In genomic region chr17:52170963-52171572, GRCh38 we compare ENCODE assay signal across 9 cellular contexts. TPM values are rescaled to one million over a fixed set of nuclear protein-coding genes. Genes with fewer than 3 reads are reported as not detected.
DNase-seq lines count a peak whose midpoint lies in the region; TF ChIP-seq lines count a peak whose summit lies in the region.
"Had no signal": no experiment of that assay in that cellular context is flagged by ENCODE, and none has a peak within 500 bp of the region (broad histone marks: within the 10 kb centered on the region; RNA-seq: fewer than 3 reads in every experiment).

No MANE protein-coding gene starts in this region.

- no peaks in the 10 kb centered on the region for H3K9me3 ChIP-seq in esophagus squamous epithelium

- H3K9me3 Mint-ChIP-seq in brain (no peaks in the 10 kb centered on the region), osteocyte (ENCODE audit: unreplicated experiment) (no peaks in the 10 kb centered on the region)

- peak; percentile 63 for TF ChIP-seq CTCF in NB4 (IDR thresholded peaks at IDR 0.05; ENCODE audit: low read depth, low read length)
- peak; percentile 69 to 79 for TF ChIP-seq CTCF in brain (conservative IDR thresholded peaks at IDR 0.05)
- peak; percentile 46 for TF ChIP-seq CTCF in osteocyte (IDR thresholded peaks at IDR 0.05)
- peak in 2 of 6 experiments; percentile 12 to 47 for TF ChIP-seq CTCF in esophagus squamous epithelium (IDR thresholded peaks at IDR 0.05)

- peaks cover 5% of the 10 kb centered on the region for H3K27me3 Mint-ChIP-seq in brain
- H3K27me3 Mint-ChIP-seq in osteocyte (ENCODE audit: unreplicated experiment) = no peaks in the 10 kb centered on the region

- no peak for TF ChIP-seq POLR2A in NB4 (IDR thresholded peaks at IDR 0.05; ENCODE audit: extremely low read depth, insufficient read length)
- no peak for TF ChIP-seq POLR2A in esophagus squamous epithelium (IDR thresholded peaks at IDR 0.05)

- no peaks in the 10 kb centered on the region for H3K4me1 ChIP-seq in esophagus squamous epithelium

- no peaks in the 10 kb centered on the region for H3K27me3 ChIP-seq in esophagus squamous epithelium

- H3K36me3 Mint-ChIP-seq in brain (no peaks in the 10 kb centered on the region), osteocyte (ENCODE audit: unreplicated experiment) (no peaks in the 10 kb centered on the region)

- no peak overlapping the region for H3K4me3 ChIP-seq in NB4 (ENCODE audit: low read depth, low read length)
- no peak overlapping the region for H3K4me3 ChIP-seq in esophagus squamous epithelium

- WGBS in esophagus squamous epithelium, 2 donors = 46 to 56% methylated on average over 1 of the region's 1 CpG

- no peak overlapping the region for H3K27ac Mint-ChIP-seq in brain
- H3K27ac Mint-ChIP-seq in osteocyte (ENCODE audit: unreplicated experiment) = no peak overlapping the region

- DNase-seq in DMS 273 (lab: John Stamatoyannopoulos, UW; ENCODE audit: unreplicated experiment) (peak; percentile 82), DMS 273 treated with DMSO at 0.1 percent for 48 hours (lab: John Stamatoyannopoulos, UW) (no peak), NB4 (ENCODE audit: low read depth) (peak; percentile 20), osteocyte (ENCODE audit: extremely low spot score, unreplicated experiment) (no peak), mucosa of gallbladder (ENCODE audit: low spot score) (no peak), esophagus squamous epithelium (lab: John Stamatoyannopoulos, UW) (no peak), hippocampal formation (lab: John Stamatoyannopoulos, UW) (no peak)
- DNase-seq: activated T-cell treated with anti-CD3 and anti-CD28 coated beads for 4 hours had no signal

- intact Hi-C loops in esophagus squamous epithelium (cut with DNase I) = no loop called here

- H3K4me3 Mint-ChIP-seq in brain (no peak overlapping the region), osteocyte (ENCODE audit: unreplicated experiment) (no peak overlapping the region)

- no peaks in the 10 kb centered on the region for H3K36me3 ChIP-seq in esophagus squamous epithelium

- H3K4me1 Mint-ChIP-seq in brain = no peaks in the 10 kb centered on the region
- no peaks in the 10 kb centered on the region for H3K4me1 Mint-ChIP-seq in osteocyte (ENCODE audit: unreplicated experiment)

- no peak overlapping the region for H3K27ac ChIP-seq in esophagus squamous epithelium

RNA-seq across cellular contexts. Expression of gene CA10, which starts 12.6 kb away (rescaled TPM):
- 10.3 TPM for polyA plus RNA-seq in brain (ENCODE audit: insufficient read depth, low read depth, low replicate concordance)
- total RNA-seq in osteocyte = not detected in 2 replicates
- total RNA-seq in mucosa of gallbladder = 0.17 TPM
- under 1 TPM in 1 of 4 donors, not detected in 3; 0.38 TPM for total RNA-seq in esophagus squamous epithelium

Comparison
In these comparisons a context has a peak if more than half of its experiments do, and no peak if none do; other contexts are left out.
1. DNase-seq: peak in DMS 273 (single experiment) and NB4 (single experiment); none in DMS 273 treated with DMSO at 0.1 percent for 48 hours (single experiment), osteocyte (single experiment), mucosa of gallbladder (single experiment), esophagus squamous epithelium (single experiment) and hippocampal formation (0 of 2).